ENCODE assay signal across 1 cellular context in the genomic region with DNA sequence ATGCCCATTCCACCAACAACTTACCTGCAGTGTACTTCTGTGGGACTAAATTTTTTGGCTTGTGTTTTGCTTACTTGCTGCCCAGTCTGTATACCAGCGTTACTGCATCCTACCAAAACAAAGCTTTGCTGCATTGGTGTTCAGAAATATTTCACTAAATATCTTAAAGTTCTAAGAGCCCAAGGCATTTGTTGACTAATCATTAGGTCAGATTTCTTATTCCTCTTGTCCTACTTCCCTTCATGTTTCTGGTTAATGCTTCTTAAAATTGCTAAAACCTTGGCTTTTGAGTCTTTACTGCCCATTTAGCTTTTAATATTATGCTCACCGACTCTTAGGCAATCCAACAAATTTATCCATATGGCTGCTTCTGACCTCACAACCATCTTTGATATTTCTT.
TF ChIP-seq lines count a peak whose summit lies in the region.

No MANE protein-coding gene starts in this region.

TF ChIP-seq in SK-N-SH treated with all-trans-retinoic acid at 6 μM for 48 hours, 23 proteins besides CTCF, POLR2A, EP300 and RAD21 (continued from another document):
- TF ChIP-seq, protein P1, sequence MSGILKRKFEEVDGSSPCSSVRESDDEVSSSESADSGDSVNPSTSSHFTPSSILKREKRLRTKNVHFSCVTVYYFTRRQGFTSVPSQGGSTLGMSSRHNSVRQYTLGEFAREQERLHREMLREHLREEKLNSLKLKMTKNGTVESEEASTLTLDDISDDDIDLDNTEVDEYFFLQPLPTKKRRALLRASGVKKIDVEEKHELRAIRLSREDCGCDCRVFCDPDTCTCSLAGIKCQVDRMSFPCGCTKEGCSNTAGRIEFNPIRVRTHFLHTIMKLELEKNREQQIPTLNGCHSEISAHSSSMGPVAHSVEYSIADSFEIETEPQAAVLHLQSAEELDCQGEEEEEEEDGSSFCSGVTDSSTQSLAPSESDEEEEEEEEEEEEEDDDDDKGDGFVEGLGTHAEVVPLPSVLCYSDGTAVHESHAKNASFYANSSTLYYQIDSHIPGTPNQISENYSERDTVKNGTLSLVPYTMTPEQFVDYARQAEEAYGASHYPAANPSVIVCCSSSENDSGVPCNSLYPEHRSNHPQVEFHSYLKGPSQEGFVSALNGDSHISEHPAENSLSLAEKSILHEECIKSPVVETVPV (CRISPR knock-in tag; IDR thresholded peaks at IDR 0.05), result no peak
- TF ChIP-seq, protein P2, sequence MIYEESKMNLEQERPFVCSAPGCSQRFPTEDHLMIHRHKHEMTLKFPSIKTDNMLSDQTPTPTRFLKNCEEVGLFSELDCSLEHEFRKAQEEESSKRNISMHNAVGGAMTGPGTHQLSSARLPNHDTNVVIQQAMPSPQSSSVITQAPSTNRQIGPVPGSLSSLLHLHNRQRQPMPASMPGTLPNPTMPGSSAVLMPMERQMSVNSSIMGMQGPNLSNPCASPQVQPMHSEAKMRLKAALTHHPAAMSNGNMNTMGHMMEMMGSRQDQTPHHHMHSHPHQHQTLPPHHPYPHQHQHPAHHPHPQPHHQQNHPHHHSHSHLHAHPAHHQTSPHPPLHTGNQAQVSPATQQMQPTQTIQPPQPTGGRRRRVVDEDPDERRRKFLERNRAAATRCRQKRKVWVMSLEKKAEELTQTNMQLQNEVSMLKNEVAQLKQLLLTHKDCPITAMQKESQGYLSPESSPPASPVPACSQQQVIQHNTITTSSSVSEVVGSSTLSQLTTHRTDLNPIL (CRISPR knock-in tag; IDR thresholded peaks at IDR 0.05; ENCODE audit: low read depth), result no peak
- TF ChIP-seq OSR1 (CRISPR knock-in tag; IDR thresholded peaks at IDR 0.05) (no peak), ZC3H10 (CRISPR knock-in tag; IDR thresholded peaks at IDR 0.05) (no peak), ZNF565 (CRISPR knock-in tag; conservative IDR thresholded peaks at IDR 0.05; ENCODE audit: low read depth) (no peak), PPARA (CRISPR knock-in tag; IDR thresholded peaks at IDR 0.05; ENCODE audit: borderline replicate concordance) (no peak), RARB (CRISPR knock-in tag; IDR thresholded peaks at IDR 0.05) (no peak), GLIS3 (CRISPR knock-in tag; IDR thresholded peaks at IDR 0.05) (no peak), ZNF8 (CRISPR knock-in tag; IDR thresholded peaks at IDR 0.05) (no peak), BACH2 (CRISPR knock-in tag; IDR thresholded peaks at IDR 0.05; ENCODE audit: borderline replicate concordance) (no peak), ZNF70 (CRISPR knock-in tag; IDR thresholded peaks at IDR 0.05) (no peak), SNAI2 (CRISPR knock-in tag; IDR thresholded peaks at IDR 0.05) (no peak)
